Comparison of ENCODE assay signal across 12 cellular contexts in the genomic region with DNA sequence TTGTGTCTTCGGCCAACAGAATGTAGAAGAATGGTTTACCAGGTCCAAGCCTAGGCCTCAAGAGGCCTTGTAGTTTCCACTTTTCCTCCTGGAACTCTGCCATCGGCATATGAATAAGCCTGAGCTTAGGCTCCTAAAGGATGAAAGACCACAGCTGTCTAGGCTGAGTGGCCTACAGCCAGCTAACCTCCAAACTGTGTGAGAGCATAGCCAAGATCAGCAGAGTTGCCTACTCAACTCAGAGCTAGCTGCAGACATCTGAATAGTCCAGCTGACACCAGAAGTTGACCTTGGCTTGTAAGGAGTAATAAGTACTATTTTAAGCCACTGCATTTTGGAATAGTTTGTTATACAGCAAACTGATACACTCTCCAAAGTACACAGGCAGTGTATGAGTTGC. TPM values are rescaled to one million over a fixed set of nuclear protein-coding genes. Genes with fewer than 3 reads are reported as not detected.
DNase-seq lines count a peak whose midpoint lies in the region; ATAC-seq, FAIRE-seq and TF ChIP-seq lines count a peak whose summit lies in the region.
"Had no signal": no experiment of that assay in that cellular context is flagged by ENCODE, and none has a peak within 500 bp of the region (broad histone marks: within the 10 kb centered on the region; RNA-seq: fewer than 3 reads in every experiment).

No MANE protein-coding gene starts in this region.

- no peak overlapping the region for H2AFZ ChIP-seq in K562 (ENCODE audit: low read depth, low read length)
- H2AFZ ChIP-seq in OCI-LY7 (ENCODE audit: low read length) = no peak overlapping the region

- TF ChIP-seq CTCF in HFFc6 (IDR thresholded peaks at IDR 0.05) (no peak), K562 (IDR thresholded peaks at IDR 0.05 in 2 of 3, conservative IDR thresholded peaks at IDR 0.05 in 1 of 3; ENCODE audit: insufficient read depth in 2 of 3, low read depth in 1 of 3, low read length in 3 of 3) (no peak), suprapubic skin (IDR thresholded peaks at IDR 0.05) (no peak), OCI-LY7 (conservative IDR thresholded peaks at IDR 0.05; ENCODE audit: low read length) (no peak)

- H3K9me2 ChIP-seq in OCI-LY7 (ENCODE audit: insufficient read depth, low read length) = no peaks in the 10 kb centered on the region

- 87% methylated on average over 2 of the region's 2 CpGs for WGBS in K562 (ENCODE audit: insufficient coverage, low coverage, missing lambda C conversion rate)
- whole genome bisulfite sequencing in suprapubic skin = 65% methylated on average over 2 of the region's 2 CpGs

- TF ChIP-seq POLR2A in K562 (conservative IDR thresholded peaks at IDR 0.05) (no peak), suprapubic skin (IDR thresholded peaks at IDR 0.05) (no peak)

- intact Hi-C loops in K562 (cut with micrococcal nuclease) (no loop called here), left ventricle myocardium superior (cut with micrococcal nuclease) (no loop called here), OCI-LY7 (cut with micrococcal nuclease; ENCODE audit: unreplicated experiment) (no loop called here)

- H3K36me3 Mint-ChIP-seq in HFFc6 (ENCODE audit: low read depth) = no peaks in the 10 kb centered on the region

- H3K27me3 ChIP-seq in K562 (ENCODE audit: control insufficient read depth in 2 of 2, insufficient read depth in 2 of 2, low read length in 2 of 2) = no peaks in the 10 kb centered on the region
- no peaks in the 10 kb centered on the region for H3K27me3 ChIP-seq in suprapubic skin

- DNase-seq in HFFc6 (peak; percentile 9), K562 (ENCODE audit: extremely low read depth in 1 of 4, low spot score in 3 of 4) (peak in 1 of 4 experiments; percentile 42), left ventricle myocardium superior (peak; percentile 75), smooth muscle cell of the brain vasculature (ENCODE audit: low read depth, low spot score) (peak; percentile 37), suprapubic skin (ENCODE audit: low spot score in 2 of 2) (no peak), OCI-LY7 (ENCODE audit: low spot score) (no peak)
- DNase-seq in activated CD4-positive, CD25-positive, alpha-beta regulatory T cell (lab: John Stamatoyannopoulos, UW) = no peak
- DNase-seq: activated CD4-positive, alpha-beta T cell treated with anti-CD3 and anti-CD28 coated beads, Interleukin-2, amount 10 ng/mL, durations not matched to agents 24 days and 14 days; NCI-H1694 had no signal

- H3K9me3 ChIP-seq in K562 (replicated peaks; ENCODE audit: control insufficient read depth, insufficient read depth, low read depth, low read length) (no peaks in the 10 kb centered on the region), suprapubic skin (no peaks in the 10 kb centered on the region), OCI-LY7 (ENCODE audit: low read length) (no peaks in the 10 kb centered on the region)

- in situ Hi-C loops in K562 (cut with MboI) = no loop called here

- H3K9me3 Mint-ChIP-seq in HFFc6 = no peaks in the 10 kb centered on the region
- H3K9me3 Mint-ChIP-seq: activated CD4-positive, alpha-beta T cell treated with anti-CD3 and anti-CD28 coated beads, Interleukin-2, amount 10 ng/mL, durations not matched to agents 24 days and 14 days had no signal

- BruUV-seq in K562 (replicated peaks; lab: Mats Ljungman, UMichigan) (no TSS peak), OCI-LY7 (replicated peaks; lab: Mats Ljungman, UMichigan) (no TSS peak)

- POLR2A ChIA-PET in K562 (lab: Yijun Ruan, JAX) = interaction anchor here (1.1 to 3.2 kb wide), 6 partner anchors 8 to 34 kb away, joined by 3 to 12 read pairs (median 6); no protein-coding TSS in a partner anchor
- POLR2A ChIA-PET in OCI-LY7 (lab: Charles Lee) = no interaction called here

- H3K4me3 ChIP-seq in K562 (no peak overlapping the region), suprapubic skin (no peak overlapping the region), OCI-LY7 (ENCODE audit: low read depth, low read length, poor library complexity, severe bottlenecking) (no peak overlapping the region)

- TF ChIP-seq EP300 in K562 (IDR thresholded peaks at IDR 0.05; ENCODE audit: low read length) = no peak
- TF ChIP-seq EP300 in suprapubic skin (IDR thresholded peaks at IDR 0.05) = no peak

- ATAC-seq in K562 = peak; percentile 51
- ATAC-seq in left ventricle myocardium superior = peak; percentile 92
- ATAC-seq in GM18502 (IDR thresholded peaks at IDR 0.05; ENCODE audit: poor library complexity, unreplicated experiment) = no peak

- no peak for TF ChIP-seq RAD21 in K562 (CRISPR knock-in tag; conservative IDR thresholded peaks at IDR 0.05 in 1 of 2, IDR thresholded peaks at IDR 0.05 in 1 of 2)

- CTCF ChIA-PET in K562 (lab: Yijun Ruan, JAX; ENCODE audit: low intra/inter-chr PET ratio) (no interaction called here), OCI-LY7 (lab: Charles Lee; ENCODE audit: unreplicated experiment) (no interaction called here)

- H3K9ac ChIP-seq in K562 (ENCODE audit: insufficient read depth in 1 of 2, low read depth in 2 of 2, low read length in 2 of 2) = peak overlapping the region in 1 of 2 experiments; percentile 5; a peak in 1 of 4 replicates

- H3K79me2 ChIP-seq in K562 (ENCODE audit: control insufficient read depth, insufficient read depth, low read length) = peaks cover 71% of the 10 kb centered on the region
- peaks cover 6% of the 10 kb centered on the region; the same call in 1 of the 2 replicates for H3K79me2 ChIP-seq in OCI-LY7 (ENCODE audit: insufficient read depth, low read depth, low read length)

- H3K9me1 ChIP-seq in K562 (ENCODE audit: control insufficient read depth, insufficient read depth, low read length) = peaks cover 3% of the 10 kb centered on the region

- no peak overlapping the region for H3K4me3 Mint-ChIP-seq in HFFc6
- H3K4me3 Mint-ChIP-seq: activated CD4-positive, alpha-beta T cell treated with anti-CD3 and anti-CD28 coated beads, Interleukin-2, amount 10 ng/mL, durations not matched to agents 24 days and 14 days had no signal

- no peaks in the 10 kb centered on the region for H4K20me1 ChIP-seq in K562 (replicated peaks; ENCODE audit: control insufficient read depth, insufficient read depth, low read length)
- H4K20me1 ChIP-seq in OCI-LY7 (ENCODE audit: insufficient read depth, low read length) = no peaks in the 10 kb centered on the region

- no peak overlapping the region for H3K27ac Mint-ChIP-seq in HFFc6
- H3K27ac Mint-ChIP-seq: activated CD4-positive, alpha-beta T cell treated with anti-CD3 and anti-CD28 coated beads, Interleukin-2, amount 10 ng/mL, durations not matched to agents 24 days and 14 days had no signal

- H3K4me1 ChIP-seq in K562 (replicated peaks in 1 of 2; ENCODE audit: control insufficient read depth in 2 of 2, insufficient read depth in 2 of 2, low read length in 2 of 2) (peaks cover 5 to 25% of the 10 kb centered on the region in 2 experiments), suprapubic skin (peaks cover 3% of the 10 kb centered on the region), OCI-LY7 (ENCODE audit: insufficient read depth, low read length, poor library complexity, severe bottlenecking) (peaks cover 22% of the 10 kb centered on the region)

- no peaks in the 10 kb centered on the region for H3K27me3 Mint-ChIP-seq in HFFc6 (ENCODE audit: insufficient read depth)
- H3K27me3 Mint-ChIP-seq: activated CD4-positive, alpha-beta T cell treated with anti-CD3 and anti-CD28 coated beads, Interleukin-2, amount 10 ng/mL, durations not matched to agents 24 days and 14 days had no signal

- H3K27ac ChIP-seq in K562 (ENCODE audit: extremely low read depth, low read depth, low read length) (peak overlapping the region; percentile 24; the same call in 1 of the 3 replicates), suprapubic skin (no peak overlapping the region), OCI-LY7 (ENCODE audit: low read depth, low read length, poor library complexity, severe bottlenecking) (no peak overlapping the region)

- FAIRE-seq in K562 (lab: Jason Lieb, UNC) = peak; percentile 64
- FAIRE-seq: frontal cortex, G401.6 had no signal

- H3K36me3 ChIP-seq in K562 (ENCODE audit: control insufficient read depth, insufficient read depth, low read length) = peaks cover 22% of the 10 kb centered on the region; the same call in 2 of the 3 replicates
- no peaks in the 10 kb centered on the region for H3K36me3 ChIP-seq in suprapubic skin
- peaks cover 5% of the 10 kb centered on the region; the same call in 1 of the 2 replicates for H3K36me3 ChIP-seq in OCI-LY7 (ENCODE audit: insufficient read depth, low read length)

- peaks cover 18% of the 10 kb centered on the region for H3K4me1 Mint-ChIP-seq in HFFc6 (ENCODE audit: low read depth)

- no peak overlapping the region for H3K4me2 ChIP-seq in K562 (ENCODE audit: insufficient read depth, low read length)
- no peak overlapping the region for H3K4me2 ChIP-seq in OCI-LY7 (ENCODE audit: low read length)

TF ChIP-seq in K562, 482 proteins besides CTCF, POLR2A, EP300 and RAD21 (continues in another document):
- TF ChIP-seq GATA2 (CRISPR knock-in tag; IDR thresholded peaks at IDR 0.05) = peak; percentile 19; the same call in 1 of the 2 replicates

RNA-seq across cellular contexts. Expression of a gene that starts 52.6 kb away (rescaled TPM):
- total RNA-seq in HFFc6 (2021; fragmentation: NEBNext Ultra II Directional; extraction: Animal tissue kit (Norgen Biotek cat#: 25700)) = 10 to 100 TPM; 35.0 to 44.8 (median 36.9) TPM
- 9.6 and 43.3 TPM in 2 replicates for total RNA-seq in K562 (2011; cell fraction: chromatin; rRNA removed; ENCODE audit: low replicate concordance)
- 62.9 and 65.8 TPM in 2 replicates for total RNA-seq in K562 (2011; cell fraction: nucleolus; rRNA removed)
- 33.6 and 43.7 TPM in 2 replicates for total RNA-seq in K562 (2011; cell fraction: nucleoplasm; rRNA removed)
- 31.8 and 42.1 TPM in 2 replicates for total RNA-seq in K562 (2014; rRNA removed)
- total RNA-seq in K562 (2014; rRNA removed; fragmentation: Illumina TruSeq; extraction: Trizol) = 4.6 and 6.5 TPM in 2 replicates
- total RNA-seq in K562 (2015; rRNA removed; fragmentation: Illumina TruSeq; extraction: Trizol) = 18.2 and 21.9 TPM in 2 replicates
- 30.1 and 35.5 TPM in 2 replicates for total RNA-seq in K562 (2021)
- polyA plus RNA-seq in K562 (2011; rRNA removed) = 29.1 and 74.4 TPM in 2 replicates
- 106 and 151 TPM in 2 replicates for polyA plus RNA-seq in K562 (2011; cell fraction: cytosol; rRNA removed)
- polyA plus RNA-seq in K562 (2011; cell fraction: nucleus; rRNA removed) = 87.3 and 88.9 TPM in 2 replicates
- polyA plus RNA-seq in K562 (2012) = 43.9 and 73.7 TPM in 2 replicates
- 20.9 and 39.0 TPM in 2 replicates for polyA plus RNA-seq in K562 (2014; fragmentation: Illumina TruSeq; extraction: Trizol)
- 10 to 100 TPM; 13.1 to 13.7 TPM for polyA plus RNA-seq in K562 (2014; fragmentation: Nextera tagmentation; extraction: Ambion mirVana)
- polyA plus RNA-seq in K562 (2014; rRNA removed) = 34.9 and 36.7 TPM in 2 replicates
- 10.5 and 14.6 TPM in 2 replicates for polyA minus RNA-seq in K562 (2011; rRNA and poly(A)+ RNA removed)
- 18.3 and 35.8 TPM in 2 replicates for polyA minus RNA-seq in K562 (2011; cell fraction: cytosol; rRNA and poly(A)+ RNA removed)
- 43.4 and 63.9 TPM in 2 replicates for polyA minus RNA-seq in K562 (2011; cell fraction: nucleus; rRNA and poly(A)+ RNA removed)
- total RNA-seq in left ventricle myocardium superior = 19.7 TPM
- total RNA-seq in suprapubic skin = 10 to 100 TPM; 45.2 to 58.8 (median 51.2) TPM
- 14.1 and 17.3 TPM in 2 replicates for total RNA-seq in OCI-LY7 (2014; rRNA removed; shearing (Covaris generic))
- 21.3 and 21.5 TPM in 2 replicates for total RNA-seq in OCI-LY7 (2022)

Comparison
In these comparisons a context has a peak if more than half of its experiments do, and no peak if none do; other contexts are left out.
1. DNase-seq: peak in HFFc6 (single experiment), left ventricle myocardium superior (single experiment) and smooth muscle cell of the brain vasculature (single experiment); none in suprapubic skin (0 of 2), activated CD4-positive, CD25-positive, alpha-beta regulatory T cell (0 of 4) and OCI-LY7 (single experiment).